ENCODE assay signal across 11 cellular contexts in the genomic region with DNA sequence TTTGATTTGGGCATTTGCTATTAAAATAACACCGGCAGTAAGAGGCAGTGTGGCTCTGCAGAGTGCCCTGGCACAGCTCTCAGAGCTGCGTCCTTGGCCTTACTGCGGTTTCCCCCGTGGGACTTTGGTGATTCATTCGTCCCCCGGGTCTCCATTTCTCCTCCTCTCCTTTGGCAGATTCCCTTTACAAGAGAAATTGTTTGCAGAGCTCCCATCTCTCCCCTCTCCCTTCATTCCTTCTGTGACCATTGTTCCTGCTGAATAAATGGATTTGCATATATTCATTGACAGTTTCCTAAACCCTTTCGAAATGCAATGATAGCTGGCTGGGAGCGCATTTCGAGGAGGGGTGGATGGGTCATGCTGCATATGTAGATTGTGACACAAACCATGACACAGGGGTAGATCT.
A peak's percentile ranks its signal among the peaks of the same experiment; 100 is the strongest.
DNase-seq lines count a peak whose midpoint lies in the region; ATAC-seq and TF ChIP-seq lines count a peak whose summit lies in the region.
"Had no signal": no experiment of that assay in that cellular context is flagged by ENCODE, and none has a peak within 500 bp of the region (broad histone marks: within the 10 kb centered on the region; RNA-seq: fewer than 3 reads in every experiment).

No MANE protein-coding gene starts in this region.

- H3K27me3 Mint-ChIP-seq in chondrocyte (ENCODE audit: low read depth) = no peaks in the 10 kb centered on the region
- no peaks in the 10 kb centered on the region for H3K27me3 Mint-ChIP-seq in stimulated activated naive CD8-positive, alpha-beta T cell treated with anti-CD3 and anti-CD28 coated beads, Interleukin-15, amount 100 ng/mL, for 72 hours
- H3K27me3 Mint-ChIP-seq: activated T-cell treated with anti-CD3 and anti-CD28 coated beads, Interleukin-2, amount 50 U/mL, for 24 hours had no signal

- H3K36me3 ChIP-seq in HUES64 (ENCODE audit: insufficient read depth, low read length) = no peaks in the 10 kb centered on the region

- no peak overlapping the region for H3K4me3 Mint-ChIP-seq in chondrocyte (ENCODE audit: unreplicated experiment)
- H3K4me3 Mint-ChIP-seq in stimulated activated naive CD8-positive, alpha-beta T cell treated with anti-CD3 and anti-CD28 coated beads, Interleukin-15, amount 100 ng/mL, for 72 hours = no peak overlapping the region
- H3K4me3 Mint-ChIP-seq: activated T-cell treated with anti-CD3 and anti-CD28 coated beads, Interleukin-2, amount 50 U/mL, for 24 hours had no signal

- H3K27me3 ChIP-seq in HUES64 (ENCODE audit: insufficient read depth, low read length) = no peaks in the 10 kb centered on the region

- peaks cover 14% of the 10 kb centered on the region for H3K4me1 Mint-ChIP-seq in chondrocyte (ENCODE audit: low read depth)
- no peaks in the 10 kb centered on the region for H3K4me1 Mint-ChIP-seq in stimulated activated naive CD8-positive, alpha-beta T cell treated with anti-CD3 and anti-CD28 coated beads, Interleukin-15, amount 100 ng/mL, for 72 hours

- peaks cover 24% of the 10 kb centered on the region for H3K4me1 ChIP-seq in HUES64 (ENCODE audit: insufficient read depth, low read length)

- peak; percentile 30 for TF ChIP-seq CTCF in chondrocyte (IDR thresholded peaks at IDR 0.05)

- H3K4me3 ChIP-seq in HUES64 (ENCODE audit: low read length) = peak overlapping the region; percentile 5; the same call in 1 of the 2 replicates
- H3K4me3 ChIP-seq: lung had no signal

- H3K9me3 ChIP-seq in HUES64 (ENCODE audit: insufficient read depth, low read depth, low read length) = peaks cover 11% of the 10 kb centered on the region

- H3K36me3 Mint-ChIP-seq in chondrocyte (ENCODE audit: low read depth) = peaks cover 7% of the 10 kb centered on the region

- H3K27ac Mint-ChIP-seq in chondrocyte (ENCODE audit: unreplicated experiment) = no peak overlapping the region
- H3K27ac Mint-ChIP-seq in stimulated activated naive CD8-positive, alpha-beta T cell treated with anti-CD3 and anti-CD28 coated beads, Interleukin-15, amount 100 ng/mL, for 72 hours = no peak overlapping the region
- H3K27ac Mint-ChIP-seq: activated T-cell treated with anti-CD3 and anti-CD28 coated beads, Interleukin-2, amount 50 U/mL, for 24 hours had no signal

- DNase-seq in AG08395 (ENCODE audit: low spot score) (peak; percentile 73), chondrocyte (ENCODE audit: low spot score) (no peak), midbrain (lab: John Stamatoyannopoulos, UW) (peak; percentile 25), pons (ENCODE audit: low spot score) (no peak)
- no peak for DNase-seq in stimulated activated naive CD8-positive, alpha-beta T cell treated with anti-CD3 and anti-CD28 coated beads, Interleukin-15, amount 100 ng/mL, for 72 hours
- DNase-seq: activated T-cell treated with anti-CD3 and anti-CD28 coated beads, Interleukin-2, amount 50 U/mL, for 24 hours; NCI-H1694 treated with DMSO at 0.1 percent for 48 hours had no signal

- no peak for ATAC-seq in HG02623 (IDR thresholded peaks at IDR 0.05; ENCODE audit: unreplicated experiment)
- ATAC-seq in HG02798 (IDR thresholded peaks at IDR 0.05; ENCODE audit: poor library complexity, unreplicated experiment) = no peak
- ATAC-seq in stimulated activated naive CD8-positive, alpha-beta T cell treated with anti-CD3 and anti-CD28 coated beads, Interleukin-15, amount 100 ng/mL, for 72 hours = no peak

- peaks cover 16% of the 10 kb centered on the region for H3K9me3 Mint-ChIP-seq in chondrocyte (ENCODE audit: low read depth)
- peaks cover 0 to 16% of the 10 kb centered on the region in 2 donors for H3K9me3 Mint-ChIP-seq in stimulated activated naive CD8-positive, alpha-beta T cell treated with anti-CD3 and anti-CD28 coated beads, Interleukin-15, amount 100 ng/mL, for 72 hours

- no peak overlapping the region for H3K9ac ChIP-seq in HUES64 (ENCODE audit: low read depth, low read length)

- WGBS in HUES64 = 11% methylated on average over 9 of the region's 9 CpGs

- H3K27ac ChIP-seq in HUES64 (ENCODE audit: low read depth, low read length) = peak overlapping the region; percentile 77; the same call in 1 of the 2 replicates

Comparison
In these comparisons a context has a peak if more than half of its experiments do, and no peak if none do; other contexts are left out.
1. DNase-seq: peak in AG08395 (single experiment) and midbrain (single experiment); none in chondrocyte (single experiment), pons (single experiment) and stimulated activated naive CD8-positive, alpha-beta T cell treated with anti-CD3 and anti-CD28 coated beads, Interleukin-15, amount 100 ng/mL, for 72 hours (0 of 2).